In genomic region chr2:141766225-141766624, GRCh38 we compare ENCODE assay signal across 13 cellular contexts.
"Had no signal": no experiment of that assay in that cellular context is flagged by ENCODE, and none has a peak within 500 bp of the region (broad histone marks: within the 10 kb centered on the region; RNA-seq: fewer than 3 reads in every experiment).

No MANE protein-coding gene starts in this region.

- H3K4me1 ChIP-seq: adrenal gland, breast epithelium, psoas muscle, right lobe of liver had no signal

- H3K27ac ChIP-seq: adrenal gland, breast epithelium, hepatocyte, psoas muscle, right lobe of liver had no signal

- DNase-seq: activated CD4-positive, alpha-beta T cell treated with anti-CD3 and anti-CD28 coated beads, Interleukin-2, amount 10 ng/mL, durations not matched to agents 24 days and 14 days; activated CD8-positive, alpha-beta memory T cell treated with anti-CD3 and anti-CD28 coated beads for 24 hours; activated naive CD4-positive, alpha-beta T cell treated with anti-CD3 and anti-CD28 coated beads, Interleukin-2, amount 10 ng/mL, durations not matched to agents 7 days and 5 days; adrenal gland; endodermal cell; erythroblast; left ventricle myocardium superior; psoas muscle; right lobe of liver; stimulated activated CD4-positive, alpha-beta T cell treated with anti-CD3 and anti-CD28 coated beads, Interleukin-2, amount 100 ng/mL, for 24 hours; stimulated activated naive CD4-positive, alpha-beta T cell had no signal

- H3K4me3 ChIP-seq: adrenal gland, breast epithelium, hepatocyte, psoas muscle, right lobe of liver had no signal

- H3K4me2 ChIP-seq: hepatocyte had no signal

- H3K27me3 ChIP-seq: adrenal gland, breast epithelium, hepatocyte, right lobe of liver had no signal

- H2AFZ ChIP-seq: hepatocyte had no signal

- H3K79me2 ChIP-seq: hepatocyte had no signal

- H3K9me3 ChIP-seq: adrenal gland, breast epithelium, psoas muscle, right lobe of liver had no signal

- H3K36me3 ChIP-seq: adrenal gland, breast epithelium, right lobe of liver had no signal
